In the genomic region with DNA sequence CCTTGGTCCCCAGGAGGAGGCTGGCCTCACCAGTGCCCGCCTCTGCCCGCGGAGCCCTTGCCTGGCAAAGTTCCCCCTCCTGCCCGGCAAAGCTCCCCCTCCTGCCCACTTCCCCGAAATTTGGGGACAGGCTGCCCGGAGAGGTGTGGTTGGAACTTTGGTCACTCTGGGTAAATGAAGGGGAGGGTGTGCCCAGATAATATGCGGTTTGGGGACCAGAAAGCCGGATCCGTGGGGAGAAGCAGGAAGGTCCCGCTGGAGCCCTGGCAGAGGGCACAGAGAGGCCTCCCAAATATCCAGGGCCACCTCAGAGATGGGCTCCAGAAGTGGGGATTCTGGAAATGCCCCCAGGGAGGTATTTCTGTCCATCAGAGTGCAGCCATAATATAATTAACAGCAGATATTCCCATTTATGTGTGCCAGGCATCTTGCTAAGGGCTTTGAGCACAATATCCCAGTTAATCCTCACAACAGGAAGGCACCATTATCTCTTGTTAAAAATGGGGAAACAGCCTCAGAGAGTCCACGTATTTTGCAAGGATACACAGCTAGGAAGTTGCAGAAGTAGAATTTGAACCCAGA, we compare ENCODE assay signal across 1 cellular context.
TF ChIP-seq lines count a peak whose summit lies in the region.

No MANE protein-coding gene starts in this region.

TF ChIP-seq in WTC11, 78 proteins besides CTCF, POLR2A, EP300 and RAD21 (continued from another document):
- TF ChIP-seq, protein P1, sequence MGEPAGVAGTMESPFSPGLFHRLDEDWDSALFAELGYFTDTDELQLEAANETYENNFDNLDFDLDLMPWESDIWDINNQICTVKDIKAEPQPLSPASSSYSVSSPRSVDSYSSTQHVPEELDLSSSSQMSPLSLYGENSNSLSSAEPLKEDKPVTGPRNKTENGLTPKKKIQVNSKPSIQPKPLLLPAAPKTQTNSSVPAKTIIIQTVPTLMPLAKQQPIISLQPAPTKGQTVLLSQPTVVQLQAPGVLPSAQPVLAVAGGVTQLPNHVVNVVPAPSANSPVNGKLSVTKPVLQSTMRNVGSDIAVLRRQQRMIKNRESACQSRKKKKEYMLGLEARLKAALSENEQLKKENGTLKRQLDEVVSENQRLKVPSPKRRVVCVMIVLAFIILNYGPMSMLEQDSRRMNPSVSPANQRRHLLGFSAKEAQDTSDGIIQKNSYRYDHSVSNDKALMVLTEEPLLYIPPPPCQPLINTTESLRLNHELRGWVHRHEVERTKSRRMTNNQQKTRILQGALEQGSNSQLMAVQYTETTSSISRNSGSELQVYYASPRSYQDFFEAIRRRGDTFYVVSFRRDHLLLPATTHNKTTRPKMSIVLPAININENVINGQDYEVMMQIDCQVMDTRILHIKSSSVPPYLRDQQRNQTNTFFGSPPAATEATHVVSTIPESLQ (CRISPR knock-in tag; IDR thresholded peaks at IDR 0.05): no peak
- TF ChIP-seq, protein P2, sequence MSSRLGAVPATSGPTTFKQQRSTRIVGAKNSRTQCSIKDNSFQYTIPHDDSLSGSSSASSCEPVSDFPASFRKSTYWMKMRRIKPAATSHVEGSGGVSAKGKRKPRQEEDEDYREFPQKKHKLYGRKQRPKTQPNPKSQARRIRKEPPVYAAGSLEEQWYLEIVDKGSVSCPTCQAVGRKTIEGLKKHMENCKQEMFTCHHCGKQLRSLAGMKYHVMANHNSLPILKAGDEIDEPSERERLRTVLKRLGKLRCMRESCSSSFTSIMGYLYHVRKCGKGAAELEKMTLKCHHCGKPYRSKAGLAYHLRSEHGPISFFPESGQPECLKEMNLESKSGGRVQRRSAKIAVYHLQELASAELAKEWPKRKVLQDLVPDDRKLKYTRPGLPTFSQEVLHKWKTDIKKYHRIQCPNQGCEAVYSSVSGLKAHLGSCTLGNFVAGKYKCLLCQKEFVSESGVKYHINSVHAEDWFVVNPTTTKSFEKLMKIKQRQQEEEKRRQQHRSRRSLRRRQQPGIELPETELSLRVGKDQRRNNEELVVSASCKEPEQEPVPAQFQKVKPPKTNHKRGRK (CRISPR knock-in tag; IDR thresholded peaks at IDR 0.05; ENCODE audit: borderline replicate concordance): no peak
- TF ChIP-seq, protein P3, sequence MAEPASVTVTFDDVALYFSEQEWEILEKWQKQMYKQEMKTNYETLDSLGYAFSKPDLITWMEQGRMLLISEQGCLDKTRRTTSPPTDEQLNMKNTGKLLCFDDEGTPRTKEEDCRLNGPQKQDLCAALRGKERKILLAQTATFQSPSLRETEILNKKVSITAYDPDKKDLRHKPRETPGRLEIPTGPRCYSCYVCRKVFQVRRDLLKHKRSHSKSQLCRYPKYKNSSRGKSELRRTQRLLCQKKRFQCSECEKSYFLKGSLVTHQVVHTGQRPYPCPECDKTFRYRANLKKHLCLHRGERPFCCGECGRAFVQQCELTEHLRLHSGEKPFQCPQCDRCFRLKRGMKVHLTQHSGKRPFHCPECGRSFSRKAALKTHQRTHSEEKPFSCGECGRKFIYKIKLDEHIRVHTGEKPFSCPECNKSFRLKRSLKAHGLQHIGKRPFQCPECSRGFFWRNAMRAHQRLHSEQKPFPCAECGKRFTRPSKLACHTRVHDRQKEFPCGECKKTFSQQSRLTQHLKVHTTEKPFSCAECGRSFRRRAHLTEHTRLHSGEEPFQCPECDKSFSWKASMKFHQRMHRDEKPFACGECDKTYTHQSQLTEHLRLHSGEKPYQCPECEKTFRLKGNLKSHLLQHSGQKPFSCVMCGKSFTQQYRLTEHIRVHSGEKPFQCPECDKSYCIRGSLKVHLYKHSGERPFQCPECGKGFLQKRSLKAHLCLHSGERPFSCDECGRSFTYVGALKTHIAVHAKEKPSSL (CRISPR knock-in tag; conservative IDR thresholded peaks at IDR 0.05): no peak
- TF ChIP-seq, protein P4, sequence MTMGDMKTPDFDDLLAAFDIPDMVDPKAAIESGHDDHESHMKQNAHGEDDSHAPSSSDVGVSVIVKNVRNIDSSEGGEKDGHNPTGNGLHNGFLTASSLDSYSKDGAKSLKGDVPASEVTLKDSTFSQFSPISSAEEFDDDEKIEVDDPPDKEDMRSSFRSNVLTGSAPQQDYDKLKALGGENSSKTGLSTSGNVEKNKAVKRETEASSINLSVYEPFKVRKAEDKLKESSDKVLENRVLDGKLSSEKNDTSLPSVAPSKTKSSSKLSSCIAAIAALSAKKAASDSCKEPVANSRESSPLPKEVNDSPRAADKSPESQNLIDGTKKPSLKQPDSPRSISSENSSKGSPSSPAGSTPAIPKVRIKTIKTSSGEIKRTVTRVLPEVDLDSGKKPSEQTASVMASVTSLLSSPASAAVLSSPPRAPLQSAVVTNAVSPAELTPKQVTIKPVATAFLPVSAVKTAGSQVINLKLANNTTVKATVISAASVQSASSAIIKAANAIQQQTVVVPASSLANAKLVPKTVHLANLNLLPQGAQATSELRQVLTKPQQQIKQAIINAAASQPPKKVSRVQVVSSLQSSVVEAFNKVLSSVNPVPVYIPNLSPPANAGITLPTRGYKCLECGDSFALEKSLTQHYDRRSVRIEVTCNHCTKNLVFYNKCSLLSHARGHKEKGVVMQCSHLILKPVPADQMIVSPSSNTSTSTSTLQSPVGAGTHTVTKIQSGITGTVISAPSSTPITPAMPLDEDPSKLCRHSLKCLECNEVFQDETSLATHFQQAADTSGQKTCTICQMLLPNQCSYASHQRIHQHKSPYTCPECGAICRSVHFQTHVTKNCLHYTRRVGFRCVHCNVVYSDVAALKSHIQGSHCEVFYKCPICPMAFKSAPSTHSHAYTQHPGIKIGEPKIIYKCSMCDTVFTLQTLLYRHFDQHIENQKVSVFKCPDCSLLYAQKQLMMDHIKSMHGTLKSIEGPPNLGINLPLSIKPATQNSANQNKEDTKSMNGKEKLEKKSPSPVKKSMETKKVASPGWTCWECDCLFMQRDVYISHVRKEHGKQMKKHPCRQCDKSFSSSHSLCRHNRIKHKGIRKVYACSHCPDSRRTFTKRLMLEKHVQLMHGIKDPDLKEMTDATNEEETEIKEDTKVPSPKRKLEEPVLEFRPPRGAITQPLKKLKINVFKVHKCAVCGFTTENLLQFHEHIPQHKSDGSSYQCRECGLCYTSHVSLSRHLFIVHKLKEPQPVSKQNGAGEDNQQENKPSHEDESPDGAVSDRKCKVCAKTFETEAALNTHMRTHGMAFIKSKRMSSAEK (CRISPR knock-in tag; IDR thresholded peaks at IDR 0.05; ENCODE audit: borderline replicate concordance): no peak
- TF ChIP-seq, protein P5, sequence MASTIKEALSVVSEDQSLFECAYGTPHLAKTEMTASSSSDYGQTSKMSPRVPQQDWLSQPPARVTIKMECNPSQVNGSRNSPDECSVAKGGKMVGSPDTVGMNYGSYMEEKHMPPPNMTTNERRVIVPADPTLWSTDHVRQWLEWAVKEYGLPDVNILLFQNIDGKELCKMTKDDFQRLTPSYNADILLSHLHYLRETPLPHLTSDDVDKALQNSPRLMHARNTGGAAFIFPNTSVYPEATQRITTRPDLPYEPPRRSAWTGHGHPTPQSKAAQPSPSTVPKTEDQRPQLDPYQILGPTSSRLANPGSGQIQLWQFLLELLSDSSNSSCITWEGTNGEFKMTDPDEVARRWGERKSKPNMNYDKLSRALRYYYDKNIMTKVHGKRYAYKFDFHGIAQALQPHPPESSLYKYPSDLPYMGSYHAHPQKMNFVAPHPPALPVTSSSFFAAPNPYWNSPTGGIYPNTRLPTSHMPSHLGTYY (CRISPR knock-in tag; IDR thresholded peaks at IDR 0.05): no peak
- TF ChIP-seq GABPB1 (CRISPR knock-in tag; IDR thresholded peaks at IDR 0.05): no peak
- no peak for TF ChIP-seq ZNF416 (CRISPR knock-in tag; IDR thresholded peaks at IDR 0.05)
- TF ChIP-seq SOX15 (CRISPR knock-in tag; IDR thresholded peaks at IDR 0.05): no peak
- TF ChIP-seq, protein P6, sequence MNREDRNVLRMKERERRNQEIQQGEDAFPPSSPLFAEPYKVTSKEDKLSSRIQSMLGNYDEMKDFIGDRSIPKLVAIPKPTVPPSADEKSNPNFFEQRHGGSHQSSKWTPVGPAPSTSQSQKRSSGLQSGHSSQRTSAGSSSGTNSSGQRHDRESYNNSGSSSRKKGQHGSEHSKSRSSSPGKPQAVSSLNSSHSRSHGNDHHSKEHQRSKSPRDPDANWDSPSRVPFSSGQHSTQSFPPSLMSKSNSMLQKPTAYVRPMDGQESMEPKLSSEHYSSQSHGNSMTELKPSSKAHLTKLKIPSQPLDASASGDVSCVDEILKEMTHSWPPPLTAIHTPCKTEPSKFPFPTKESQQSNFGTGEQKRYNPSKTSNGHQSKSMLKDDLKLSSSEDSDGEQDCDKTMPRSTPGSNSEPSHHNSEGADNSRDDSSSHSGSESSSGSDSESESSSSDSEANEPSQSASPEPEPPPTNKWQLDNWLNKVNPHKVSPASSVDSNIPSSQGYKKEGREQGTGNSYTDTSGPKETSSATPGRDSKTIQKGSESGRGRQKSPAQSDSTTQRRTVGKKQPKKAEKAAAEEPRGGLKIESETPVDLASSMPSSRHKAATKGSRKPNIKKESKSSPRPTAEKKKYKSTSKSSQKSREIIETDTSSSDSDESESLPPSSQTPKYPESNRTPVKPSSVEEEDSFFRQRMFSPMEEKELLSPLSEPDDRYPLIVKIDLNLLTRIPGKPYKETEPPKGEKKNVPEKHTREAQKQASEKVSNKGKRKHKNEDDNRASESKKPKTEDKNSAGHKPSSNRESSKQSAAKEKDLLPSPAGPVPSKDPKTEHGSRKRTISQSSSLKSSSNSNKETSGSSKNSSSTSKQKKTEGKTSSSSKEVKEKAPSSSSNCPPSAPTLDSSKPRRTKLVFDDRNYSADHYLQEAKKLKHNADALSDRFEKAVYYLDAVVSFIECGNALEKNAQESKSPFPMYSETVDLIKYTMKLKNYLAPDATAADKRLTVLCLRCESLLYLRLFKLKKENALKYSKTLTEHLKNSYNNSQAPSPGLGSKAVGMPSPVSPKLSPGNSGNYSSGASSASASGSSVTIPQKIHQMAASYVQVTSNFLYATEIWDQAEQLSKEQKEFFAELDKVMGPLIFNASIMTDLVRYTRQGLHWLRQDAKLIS (CRISPR knock-in tag; IDR thresholded peaks at IDR 0.05; ENCODE audit: borderline replicate concordance): no peak
- TF ChIP-seq, protein P7, sequence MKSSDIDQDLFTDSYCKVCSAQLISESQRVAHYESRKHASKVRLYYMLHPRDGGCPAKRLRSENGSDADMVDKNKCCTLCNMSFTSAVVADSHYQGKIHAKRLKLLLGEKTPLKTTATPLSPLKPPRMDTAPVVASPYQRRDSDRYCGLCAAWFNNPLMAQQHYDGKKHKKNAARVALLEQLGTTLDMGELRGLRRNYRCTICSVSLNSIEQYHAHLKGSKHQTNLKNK (CRISPR knock-in tag; IDR thresholded peaks at IDR 0.05): no peak
